ENCODE assay signal across 26 cellular contexts in genomic region chr2:167140330-167140729, GRCh38.
A peak's percentile ranks its signal among the peaks of the same experiment; 100 is the strongest.
DNase-seq lines count a peak whose midpoint lies in the region; ATAC-seq and TF ChIP-seq lines count a peak whose summit lies in the region.
"Had no signal": no experiment of that assay in that cellular context is flagged by ENCODE, and none has a peak within 500 bp of the region (broad histone marks: within the 10 kb centered on the region; RNA-seq: fewer than 3 reads in every experiment).

No MANE protein-coding gene starts in this region.

- H3K9me3 Mint-ChIP-seq in Calu3 (ENCODE audit: low read depth, unreplicated experiment), result peaks cover 2% of the 10 kb centered on the region
- no peaks in the 10 kb centered on the region for H3K9me3 Mint-ChIP-seq in chondrocyte (ENCODE audit: low read depth)
- H3K9me3 Mint-ChIP-seq: activated CD4-positive, alpha-beta T cell treated with anti-CD3 and anti-CD28 coated beads, Interleukin-2, amount 10 ng/mL, durations not matched to agents 24 days and 14 days; activated naive CD8-positive, alpha-beta T cell treated with anti-CD3 and anti-CD28 coated beads, Interleukin-2, amount 10 ng/mL, durations not matched to agents 7 days and 5 days; H9; naive thymus-derived CD8-positive, alpha-beta T cell; T-helper 2 cell treated with Interferon-gamma antibody and Interleukin-4, amounts not matched to agents 5 μg/mL and 100 μg/mL, for 36 hours had no signal

- H3K36me3 Mint-ChIP-seq in Calu3 (ENCODE audit: insufficient read depth, unreplicated experiment) (peaks cover 8% of the 10 kb centered on the region), chondrocyte (ENCODE audit: low read depth) (no peaks in the 10 kb centered on the region)
- H3K36me3 Mint-ChIP-seq: activated naive CD8-positive, alpha-beta T cell treated with anti-CD3 and anti-CD28 coated beads, Interleukin-2, amount 10 ng/mL, durations not matched to agents 7 days and 5 days; naive thymus-derived CD8-positive, alpha-beta T cell had no signal

- ATAC-seq in PC-3 (peak; percentile 17), GM21723 (IDR thresholded peaks at IDR 0.05; ENCODE audit: unreplicated experiment) (no peak)
- ATAC-seq: left lobe of liver; naive thymus-derived CD8-positive, alpha-beta T cell had no signal

- CTCF ChIA-PET in Calu3 (lab: Charles Lee) (no interaction called here), PC-3 (lab: Charles Lee) (no interaction called here)

- POLR2A ChIA-PET in PC-3 (lab: Charles Lee; ENCODE audit: unreplicated experiment), result no interaction called here

- H3K9ac ChIP-seq in PC-3 (ENCODE audit: low read length), result peak overlapping the region; percentile 21
- H3K9ac ChIP-seq: BLaER1 treated with 17β-estradiol and CSF1 and Interleukin-3, amounts not matched to agents 10 nM and 100 nM had no signal

- no peaks in the 10 kb centered on the region for H3K79me2 ChIP-seq in PC-3 (ENCODE audit: low read length)
- no peaks in the 10 kb centered on the region for H3K79me2 ChIP-seq in osteoblast (ENCODE audit: insufficient read depth, low read length)
- H3K79me2 ChIP-seq: hepatocyte had no signal

- intact Hi-C loops in Calu3 (cut with micrococcal nuclease; ENCODE audit: unreplicated experiment) (loop anchor here (1.0 to 5.0 kb wide), 2 partner anchors 56 to 183 kb away; no protein-coding TSS in a partner anchor), PC-3 (cut with micrococcal nuclease) (loop anchor here (2.0 to 10.0 kb wide), 2 partner anchors 40 to 156 kb away; no protein-coding TSS in a partner anchor)

- H3K4me3 Mint-ChIP-seq in Calu3 (ENCODE audit: low read depth, unreplicated experiment) (peak overlapping the region; percentile 46), chondrocyte (ENCODE audit: unreplicated experiment) (no peak overlapping the region)
- H3K4me3 Mint-ChIP-seq: activated CD4-positive, alpha-beta T cell treated with anti-CD3 and anti-CD28 coated beads, Interleukin-2, amount 10 ng/mL, durations not matched to agents 24 days and 14 days; activated naive CD8-positive, alpha-beta T cell treated with anti-CD3 and anti-CD28 coated beads, Interleukin-2, amount 10 ng/mL, durations not matched to agents 7 days and 5 days; H9; naive thymus-derived CD8-positive, alpha-beta T cell; T-helper 2 cell treated with Interferon-gamma antibody and Interleukin-4, amounts not matched to agents 5 μg/mL and 100 μg/mL, for 36 hours had no signal

- H2AFZ ChIP-seq in PC-3 (ENCODE audit: low read length), result no peak overlapping the region
- no peak overlapping the region for H2AFZ ChIP-seq in osteoblast (ENCODE audit: low read length)
- H2AFZ ChIP-seq: hepatocyte had no signal

- no peak overlapping the region for H3K4me3 ChIP-seq in PC-3 (ENCODE audit: low read length)
- H3K4me3 ChIP-seq in osteoblast (ENCODE audit: insufficient read depth, low read length), result no peak overlapping the region
- H3K4me3 ChIP-seq: BLaER1 treated with 17β-estradiol and CSF1 and Interleukin-3, amounts not matched to agents 10 nM and 100 nM; hepatocyte; testis had no signal

- H3K27ac ChIP-seq in PC-3 (ENCODE audit: low read length) (peak overlapping the region; percentile 89), osteoblast (ENCODE audit: low read depth, low read length) (peak overlapping the region; percentile 35)
- H3K27ac ChIP-seq: BLaER1 treated with 17β-estradiol and CSF1 and Interleukin-3, amounts not matched to agents 10 nM and 100 nM; hepatocyte; testis; VCaP had no signal

- H3K9me2 ChIP-seq in PC-3 (replicated peaks; ENCODE audit: low read length), result no peaks in the 10 kb centered on the region

- H3K4me1 ChIP-seq in PC-3 (ENCODE audit: insufficient read depth, low read length) (peaks cover 44% of the 10 kb centered on the region), osteoblast (ENCODE audit: insufficient read depth, low read length) (peaks cover 17% of the 10 kb centered on the region)
- H3K4me1 ChIP-seq: testis had no signal

- H3K27me3 ChIP-seq in PC-3 (ENCODE audit: low read length) (no peaks in the 10 kb centered on the region), osteoblast (ENCODE audit: insufficient read depth, low read length) (no peaks in the 10 kb centered on the region)
- H3K27me3 ChIP-seq: BLaER1 treated with 17β-estradiol and CSF1 and Interleukin-3, amounts not matched to agents 10 nM and 100 nM; hepatocyte; testis had no signal

- no peaks in the 10 kb centered on the region for H3K27me3 Mint-ChIP-seq in Calu3 (ENCODE audit: unreplicated experiment)
- H3K27me3 Mint-ChIP-seq in chondrocyte (ENCODE audit: low read depth), result no peaks in the 10 kb centered on the region
- H3K27me3 Mint-ChIP-seq: activated CD4-positive, alpha-beta T cell treated with anti-CD3 and anti-CD28 coated beads, Interleukin-2, amount 10 ng/mL, durations not matched to agents 24 days and 14 days; activated naive CD8-positive, alpha-beta T cell treated with anti-CD3 and anti-CD28 coated beads, Interleukin-2, amount 10 ng/mL, durations not matched to agents 7 days and 5 days had no signal

- H3K4me1 Mint-ChIP-seq in Calu3 (ENCODE audit: low read depth, unreplicated experiment) (peaks cover 30% of the 10 kb centered on the region), chondrocyte (ENCODE audit: low read depth) (peaks cover 46% of the 10 kb centered on the region)
- H3K4me1 Mint-ChIP-seq: activated CD4-positive, alpha-beta T cell treated with anti-CD3 and anti-CD28 coated beads, Interleukin-2, amount 10 ng/mL, durations not matched to agents 24 days and 14 days had no signal

- TSS peak; percentile 76 for BruUV-seq in Calu3 (replicated peaks; lab: Mats Ljungman, UMichigan)
- BruUV-seq in PC-3 (replicated peaks; lab: Mats Ljungman, UMichigan), result TSS peak; percentile 83

- peak overlapping the region; percentile 55 for H3K4me2 ChIP-seq in PC-3 (ENCODE audit: low read length)
- no peak overlapping the region for H3K4me2 ChIP-seq in osteoblast (ENCODE audit: insufficient read depth, low read length)
- H3K4me2 ChIP-seq: BLaER1 treated with 17β-estradiol and CSF1 and Interleukin-3, amounts not matched to agents 10 nM and 100 nM; hepatocyte had no signal

- peak overlapping the region; percentile 77 for H3K27ac Mint-ChIP-seq in Calu3 (ENCODE audit: unreplicated experiment)
- peak overlapping the region; percentile 87 for H3K27ac Mint-ChIP-seq in chondrocyte (ENCODE audit: unreplicated experiment)
- H3K27ac Mint-ChIP-seq: activated CD4-positive, alpha-beta T cell treated with anti-CD3 and anti-CD28 coated beads, Interleukin-2, amount 10 ng/mL, durations not matched to agents 24 days and 14 days; activated naive CD8-positive, alpha-beta T cell treated with anti-CD3 and anti-CD28 coated beads, Interleukin-2, amount 10 ng/mL, durations not matched to agents 7 days and 5 days; naive thymus-derived CD8-positive, alpha-beta T cell; T-helper 2 cell treated with Interferon-gamma antibody and Interleukin-4, amounts not matched to agents 5 μg/mL and 100 μg/mL, for 36 hours had no signal

- DNase-seq in Calu3, result no peak
- no peak for DNase-seq in PC-3
- no peak for DNase-seq in chondrocyte (ENCODE audit: low spot score)
- DNase-seq in osteoblast (ENCODE audit: insufficient read length, low spot score, missing footprints), result no peak
- DNase-seq in OCI-M1 (lab: John Stamatoyannopoulos, UW), result no peak
- DNase-seq in C1 segment of cervical spinal cord (lab: John Stamatoyannopoulos, UW), result no peak
- DNase-seq in NCI-H2196 (lab: John Stamatoyannopoulos, UW; ENCODE audit: unreplicated experiment), result no peak
- DNase-seq: activated CD4-positive, alpha-beta T cell treated with anti-CD3 and anti-CD28 coated beads, Interleukin-2, amount 10 ng/mL, durations not matched to agents 24 days and 14 days; activated gamma-delta T cell; activated naive CD8-positive, alpha-beta T cell treated with anti-CD3 and anti-CD28 coated beads, Interleukin-2, amount 10 ng/mL, durations not matched to agents 7 days and 5 days; activated T-cell treated with anti-CD3 and anti-CD28 coated beads, Interleukin-2, amount 50 U/mL, for 1 hour; GDM1; H9; naive thymus-derived CD8-positive, alpha-beta T cell; NCI-H1105 treated with DMSO at 0.1 percent for 48 hours; NCI-H2029 treated with DMSO at 0.1 percent for 48 hours; RPMI8226; stimulated activated CD4-positive, alpha-beta T cell treated with anti-CD3 and anti-CD28 coated beads, Interleukin-15, amount 100 ng/mL, for 24 hours; stimulated activated naive CD4-positive, alpha-beta T cell; testis had no signal

- TF ChIP-seq CTCF in Calu3 (IDR thresholded peaks at IDR 0.05; ENCODE audit: unreplicated experiment) (no peak), PC-3 (conservative IDR thresholded peaks at IDR 0.05; ENCODE audit: low read depth, low read length) (no peak), chondrocyte (IDR thresholded peaks at IDR 0.05) (no peak), osteoblast (IDR thresholded peaks at IDR 0.05; ENCODE audit: extremely low read depth, low read depth, low read length) (no peak)

- H4K20me1 ChIP-seq in PC-3 (ENCODE audit: low read length) (no peaks in the 10 kb centered on the region), osteoblast (ENCODE audit: insufficient read depth, low read length) (no peaks in the 10 kb centered on the region)
- H4K20me1 ChIP-seq: BLaER1 treated with 17β-estradiol and CSF1 and Interleukin-3, amounts not matched to agents 10 nM and 100 nM had no signal

- H3K9me3 ChIP-seq in PC-3 (ENCODE audit: low read length) (no peaks in the 10 kb centered on the region), osteoblast (ENCODE audit: low read depth, low read length) (no peaks in the 10 kb centered on the region)
- H3K9me3 ChIP-seq: BLaER1 treated with 17β-estradiol and CSF1 and Interleukin-3, amounts not matched to agents 10 nM and 100 nM; testis had no signal

- H3K36me3 ChIP-seq in PC-3 (ENCODE audit: low read depth, low read length) (no peaks in the 10 kb centered on the region), osteoblast (ENCODE audit: insufficient read depth, low read length) (no peaks in the 10 kb centered on the region)
- H3K36me3 ChIP-seq: BLaER1 treated with 17β-estradiol and CSF1 and Interleukin-3, amounts not matched to agents 10 nM and 100 nM had no signal

- H3F3A ChIP-seq in PC-3 (ENCODE audit: low read length, unreplicated experiment), result peaks cover 6% of the 10 kb centered on the region
